ENCODE assay signal across 15 cellular contexts in the genomic region with DNA sequence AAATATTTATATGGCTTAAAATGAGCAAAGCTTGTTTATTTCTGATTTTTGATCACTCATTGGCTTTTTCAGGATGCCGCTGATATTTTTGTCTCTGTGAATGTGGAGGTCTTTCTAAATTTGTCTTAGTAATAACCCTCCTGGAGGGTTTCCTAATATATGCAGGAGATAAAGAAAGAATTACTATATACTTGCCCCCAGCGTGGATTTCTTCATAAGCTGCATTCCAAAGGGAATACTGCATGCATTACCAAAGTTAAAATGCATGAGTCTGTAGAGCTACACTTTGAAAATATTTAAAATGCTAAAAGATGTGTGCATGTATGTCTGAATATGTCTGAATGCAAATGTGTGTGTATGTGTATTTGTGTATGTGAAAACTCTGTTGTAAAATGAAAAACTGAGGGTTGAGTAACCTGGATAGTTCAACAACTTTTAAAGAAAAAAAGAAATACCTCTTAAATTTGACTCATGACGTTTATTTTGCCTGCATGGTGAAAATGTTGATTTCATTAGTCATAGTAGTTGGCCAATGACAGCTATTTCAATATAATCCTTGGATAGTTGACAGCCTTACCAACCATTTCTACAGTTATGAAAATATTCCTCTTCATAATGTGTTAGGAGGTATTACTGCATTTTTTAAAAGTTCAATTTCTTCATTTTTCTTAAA.
A peak's percentile ranks its signal among the peaks of the same experiment; 100 is the strongest.
DNase-seq lines count a peak whose midpoint lies in the region; ATAC-seq, FAIRE-seq and TF ChIP-seq lines count a peak whose summit lies in the region.
"Had no signal": no experiment of that assay in that cellular context is flagged by ENCODE, and none has a peak within 500 bp of the region (broad histone marks: within the 10 kb centered on the region; RNA-seq: fewer than 3 reads in every experiment).

No MANE protein-coding gene starts in this region.

- H2AFZ ChIP-seq in mesenchymal stem cell (ENCODE audit: low read depth, low read length) = no peak overlapping the region

- H3K27me3 ChIP-seq in brain microvascular endothelial cell (replicated peaks) = no peaks in the 10 kb centered on the region
- H3K27me3 ChIP-seq in mesenchymal stem cell (ENCODE audit: control insufficient read depth in 1 of 2, insufficient read depth in 1 of 2, low read length in 2 of 2) = no peaks in the 10 kb centered on the region
- H3K27me3 ChIP-seq: spleen had no signal

- CTCF ChIA-PET in AG04449 (lab: Yijun Ruan, JAX) = interaction anchor here (1.1 to 1.5 kb wide), 2 partner anchors 44 to 96 kb away, joined by 3 to 6 read pairs; no protein-coding TSS in a partner anchor

- no peak overlapping the region for H2BK12ac ChIP-seq in mesenchymal stem cell (ENCODE audit: low read length in 2 of 2)

- H2BK5ac ChIP-seq in mesenchymal stem cell (ENCODE audit: low read depth, low read length, poor library complexity, severe bottlenecking) = no peak overlapping the region

- POLR2A ChIA-PET in AG04449 (lab: Yijun Ruan, JAX) = no interaction called here

- H3K4me3 ChIP-seq in AG04449 (ENCODE audit: low read depth, low read length) = no peak overlapping the region
- no peak overlapping the region for H3K4me3 ChIP-seq in brain microvascular endothelial cell (ENCODE audit: low read depth, low read length)
- no peak overlapping the region for H3K4me3 ChIP-seq in mesenchymal stem cell (ENCODE audit: insufficient read depth in 1 of 2, low read depth in 1 of 2, low read length in 2 of 2)
- H3K4me3 ChIP-seq: lung, spleen had no signal

- H2BK120ac ChIP-seq in mesenchymal stem cell (ENCODE audit: low read depth, low read length) = no peak overlapping the region

- 63% methylated on average over 2 of the region's 3 CpGs for WGBS in mesenchymal stem cell

- H4K91ac ChIP-seq in mesenchymal stem cell (ENCODE audit: low read length) = no peak overlapping the region

- H3K14ac ChIP-seq in mesenchymal stem cell (ENCODE audit: low read length in 2 of 2) = no peak overlapping the region

- ATAC-seq in GM21515 (IDR thresholded peaks at IDR 0.05; ENCODE audit: unreplicated experiment) (no peak), GM18505 (IDR thresholded peaks at IDR 0.05; ENCODE audit: unreplicated experiment) (no peak)
- ATAC-seq: Right ventricle myocardium inferior had no signal

- H4K8ac ChIP-seq in mesenchymal stem cell (ENCODE audit: low read length) = no peak overlapping the region

- no peak for FAIRE-seq in HTR-8/SVneo (lab: Jason Lieb, UNC)

- no peak overlapping the region for H3K18ac ChIP-seq in mesenchymal stem cell (ENCODE audit: low read depth in 1 of 2, low read length in 2 of 2)

- H3K79me1 ChIP-seq in mesenchymal stem cell (replicated peaks; ENCODE audit: low read length, poor library complexity, severe bottlenecking) = no peaks in the 10 kb centered on the region

- no peaks in the 10 kb centered on the region for H3K4me1 ChIP-seq in mesenchymal stem cell (ENCODE audit: control insufficient read depth, insufficient read depth, low read depth, low read length)

- H3K36me3 ChIP-seq in brain microvascular endothelial cell (replicated peaks) = no peaks in the 10 kb centered on the region
- H3K36me3 ChIP-seq in mesenchymal stem cell (ENCODE audit: control insufficient read depth in 1 of 2, insufficient read depth in 2 of 2, low read depth in 1 of 2, low read length in 2 of 2) = no peaks in the 10 kb centered on the region
- H3K36me3 ChIP-seq: spleen had no signal

- DNase-seq in AG04449 (ENCODE audit: low read depth, low spot score) (peak; percentile 69), HTR-8/SVneo (ENCODE audit: insufficient read length, low spot score) (peak; percentile 33), brain microvascular endothelial cell (peak; percentile 61), mesenchymal stem cell (no peak), NCI-H748 (lab: John Stamatoyannopoulos, UW; ENCODE audit: unreplicated experiment) (no peak), NCI-H2227 treated with DMSO at 0.1 percent for 48 hours (lab: John Stamatoyannopoulos, UW) (no peak)
- DNase-seq: activated naive CD4-positive, alpha-beta T cell treated with anti-CD3 and anti-CD28 coated beads for 36 hours; NCI-H2029 treated with DMSO at 0.1 percent for 48 hours; spleen had no signal

- H3K23ac ChIP-seq in mesenchymal stem cell (ENCODE audit: low read length in 2 of 2) = no peak overlapping the region

- peak overlapping the region; percentile 53 for H3K27ac ChIP-seq in brain microvascular endothelial cell
- peak overlapping the region; percentile 19 for H3K27ac ChIP-seq in mesenchymal stem cell (ENCODE audit: low read length, poor library complexity, severe bottlenecking)
- H3K27ac ChIP-seq: epithelial cell of prostate, KMS-11, spleen had no signal

- no peak overlapping the region for H2BK15ac ChIP-seq in mesenchymal stem cell (ENCODE audit: low read depth, poor library complexity, severe bottlenecking)

- in situ Hi-C loops in brain microvascular endothelial cell (cut with HindIII; ENCODE audit: low pct_ligation_motif_present, low sequenced_read_pairs) = no loop called here

- TF ChIP-seq CTCF in AG04449 (IDR thresholded peaks at IDR 0.05; ENCODE audit: insufficient read depth, low read length, missing control alignments) = no peak
- no peak for TF ChIP-seq CTCF in brain microvascular endothelial cell (IDR thresholded peaks at IDR 0.05; ENCODE audit: low read depth, low read length, missing control alignments)

- peak overlapping the region; percentile 53 for H3K9ac ChIP-seq in mesenchymal stem cell (ENCODE audit: low read length)
- H3K9ac ChIP-seq: KMS-11 had no signal

- H3K4me2 ChIP-seq in mesenchymal stem cell (ENCODE audit: low read length, poor library complexity, severe bottlenecking) = no peak overlapping the region
- H3K4me2 ChIP-seq: KMS-11 had no signal

- H2AK5ac ChIP-seq in mesenchymal stem cell (ENCODE audit: low read length, severe bottlenecking) = no peak overlapping the region

- H3K9me3 ChIP-seq in mesenchymal stem cell (ENCODE audit: control insufficient read depth, low read length) = no peaks in the 10 kb centered on the region

- TF ChIP-seq POLR2A in GM18505 (IDR thresholded peaks at IDR 0.05; ENCODE audit: borderline replicate concordance, extremely low read depth, insufficient read depth, insufficient read length) = no peak

- no peak overlapping the region for H3K4ac ChIP-seq in mesenchymal stem cell (ENCODE audit: low read depth in 1 of 2, low read length in 2 of 2)

Comparison
In these comparisons a context has a peak if more than half of its experiments do, and no peak if none do; other contexts are left out.
1. DNase-seq: peak in AG04449 (single experiment), HTR-8/SVneo (single experiment) and brain microvascular endothelial cell (single experiment); none in mesenchymal stem cell (single experiment), NCI-H748 (single experiment) and NCI-H2227 treated with DMSO at 0.1 percent for 48 hours (single experiment).